ENCODE assay signal across 18 cellular contexts in the genomic region with DNA sequence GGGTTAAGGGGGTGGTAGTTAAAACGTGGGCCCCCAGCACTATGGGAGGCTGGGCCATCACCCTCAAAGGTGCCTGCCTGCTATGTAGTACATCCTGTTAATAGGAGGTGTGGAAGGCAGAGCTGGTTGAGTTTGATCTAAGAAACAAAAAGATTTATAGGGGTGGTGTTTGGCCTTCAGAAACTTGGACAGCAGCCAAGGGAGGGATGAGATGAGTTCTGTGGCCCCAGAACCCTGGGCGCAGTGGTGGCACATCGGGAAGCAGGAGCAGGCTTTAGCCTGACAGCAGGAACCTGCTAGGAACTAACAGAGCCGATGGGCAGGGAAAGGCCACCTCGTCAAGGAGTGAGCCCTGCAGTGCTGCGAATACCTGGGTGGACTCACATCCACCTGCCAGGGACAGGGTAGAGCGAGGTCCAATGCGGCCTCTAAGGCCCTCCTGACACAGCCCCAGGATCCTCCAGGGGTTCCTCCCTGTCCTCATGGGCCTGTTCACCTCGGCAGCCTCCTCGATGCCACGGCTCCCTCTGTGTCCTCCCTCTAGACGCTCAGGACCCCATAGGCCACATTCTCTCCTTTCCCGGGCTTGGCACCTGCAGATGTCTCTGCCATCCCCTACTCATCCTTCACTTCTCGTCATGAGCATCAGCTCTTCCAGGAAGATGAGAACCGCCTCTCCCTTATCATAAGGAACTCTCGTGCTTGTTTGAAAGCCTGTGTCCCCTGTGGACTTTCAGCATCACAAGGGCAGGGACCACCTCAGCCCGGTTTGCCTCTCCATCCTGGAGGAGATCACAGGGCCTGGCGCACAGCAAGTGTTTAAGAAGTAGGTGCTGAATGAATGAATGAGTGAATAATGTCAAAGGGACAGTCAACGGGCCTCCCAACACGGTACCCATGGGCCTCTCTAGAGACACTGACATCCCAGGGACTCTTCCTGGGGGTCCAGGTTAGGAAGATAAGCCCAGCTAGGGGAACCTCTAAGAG.
"Had no signal": no experiment of that assay in that cellular context is flagged by ENCODE, and none has a peak within 500 bp of the region (broad histone marks: within the 10 kb centered on the region; RNA-seq: fewer than 3 reads in every experiment).

No MANE protein-coding gene starts in this region.

- H3K4me1 ChIP-seq: foreskin keratinocyte, thyroid gland, uterus had no signal

- H3K27ac ChIP-seq: brain microvascular endothelial cell, foreskin keratinocyte, left ventricle myocardium inferior, thyroid gland, uterus had no signal

- H3K27me3 ChIP-seq: thyroid gland, uterus had no signal

- H3K36me3 Mint-ChIP-seq: activated CD8-positive, alpha-beta memory T cell treated with anti-CD3 and anti-CD28 coated beads, Interleukin-2, amount 10 ng/mL, durations not matched to agents 7 days and 5 days; activated naive CD8-positive, alpha-beta T cell; naive thymus-derived CD8-positive, alpha-beta T cell had no signal

- H3K4me3 Mint-ChIP-seq: activated CD8-positive, alpha-beta memory T cell treated with anti-CD3 and anti-CD28 coated beads, Interleukin-2, amount 10 ng/mL, durations not matched to agents 7 days and 5 days; activated naive CD8-positive, alpha-beta T cell had no signal

- H3K27ac Mint-ChIP-seq: activated CD8-positive, alpha-beta memory T cell treated with anti-CD3 and anti-CD28 coated beads, Interleukin-2, amount 10 ng/mL, durations not matched to agents 7 days and 5 days; activated naive CD8-positive, alpha-beta T cell had no signal

- H3K27me3 Mint-ChIP-seq: activated naive CD8-positive, alpha-beta T cell; naive thymus-derived CD8-positive, alpha-beta T cell had no signal

- ATAC-seq: activated CD4-positive, CD25-positive, alpha-beta regulatory T cell treated with anti-CD3 and anti-CD28 coated beads, Interleukin-2, amount 50 U/mL, for 24 hours; activated CD8-positive, alpha-beta memory T cell treated with anti-CD3 and anti-CD28 coated beads, Interleukin-2, amount 10 ng/mL, durations not matched to agents 7 days and 5 days; foreskin keratinocyte; naive thymus-derived CD8-positive, alpha-beta T cell had no signal

- DNase-seq: activated CD4-positive, alpha-beta T cell treated with anti-CD3 and anti-CD28 coated beads, Interleukin-2, amount 50 U/mL, for 4 hours; activated CD8-positive, alpha-beta memory T cell treated with anti-CD3 and anti-CD28 coated beads, Interleukin-2, amount 10 ng/mL, durations not matched to agents 7 days and 5 days; activated T-cell treated with anti-CD3 and anti-CD28 coated beads, Interleukin-2, amount 50 U/mL, for 1 hour; brain microvascular endothelial cell; effector CD8-positive, alpha-beta T cell; foreskin keratinocyte; glutamatergic neuron; hypothalamus; mesenchymal stem cell; naive thymus-derived CD8-positive, alpha-beta T cell; occipital lobe; stimulated activated CD4-positive, alpha-beta T cell treated with anti-CD3 and anti-CD28 coated beads, Interleukin-12 subunit alpha, Interleukin-12 subunit beta, amount 100 ng/mL, for 4 hours; stimulated activated CD4-positive, alpha-beta T cell treated with anti-CD3 and anti-CD28 coated beads, Interleukin-2, amount 100 ng/mL, for 24 hours; thyroid gland; uterus had no signal

- H3K9me3 ChIP-seq: left ventricle myocardium inferior, thyroid gland, uterus had no signal

- H3K36me3 ChIP-seq: brain microvascular endothelial cell, left ventricle myocardium inferior, thyroid gland, uterus had no signal

- H3K4me3 ChIP-seq: left ventricle myocardium inferior, thyroid gland, uterus had no signal
